ENCODE assay signal across 1 cellular context in genomic region chr2:201448701-201449100, GRCh38.
TF ChIP-seq lines count a peak whose summit lies in the region.

No MANE protein-coding gene starts in this region.

TF ChIP-seq in HepG2, 621 proteins besides CTCF, POLR2A, EP300 and RAD21:
- TF ChIP-seq STAG1 (CRISPR knock-in tag; IDR thresholded peaks at IDR 0.05) (no peak), ARID3A (IDR thresholded peaks at IDR 0.05; ENCODE audit: low read depth, low read length) (no peak), ZNF17 (CRISPR knock-in tag; IDR thresholded peaks at IDR 0.05) (no peak), ZNF441 (CRISPR knock-in tag; IDR thresholded peaks at IDR 0.05; ENCODE audit: borderline replicate concordance) (no peak), ZNF503 (CRISPR knock-in tag; IDR thresholded peaks at IDR 0.05) (no peak), FOSL2 (CRISPR knock-in tag; IDR thresholded peaks at IDR 0.05) (peak; percentile 53; the same call in 1 of the 2 replicates), SNAPC2 (CRISPR knock-in tag; IDR thresholded peaks at IDR 0.05) (no peak)
